In the genomic region with DNA sequence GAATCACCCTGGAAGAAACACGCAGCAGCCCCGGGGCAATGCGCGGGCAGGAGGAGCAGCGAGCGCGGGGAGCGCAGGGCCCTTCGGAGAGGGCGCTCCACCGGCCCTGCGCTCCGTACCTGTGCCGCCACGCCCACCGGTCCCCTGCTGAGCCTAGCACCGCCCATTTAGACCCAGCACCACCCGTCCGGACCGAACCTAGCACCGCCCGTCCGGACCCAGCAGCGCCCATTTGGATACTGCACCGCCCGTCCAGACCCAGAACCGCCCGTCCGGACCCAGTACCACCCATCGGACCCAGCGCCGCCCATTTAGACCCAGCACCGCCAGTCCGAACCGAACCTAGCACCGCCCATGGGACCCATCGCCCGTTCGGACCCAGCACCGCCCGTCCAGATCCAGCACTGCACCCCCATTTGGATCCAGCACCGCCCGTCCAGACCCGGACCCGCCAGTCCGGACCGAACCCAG, we compare ENCODE assay signal across 8 cellular contexts. TPM values are rescaled to one million over a fixed set of nuclear protein-coding genes. Genes with fewer than 3 reads are reported as not detected.
A peak's percentile ranks its signal among the peaks of the same experiment; 100 is the strongest.
DNase-seq lines count a peak whose midpoint lies in the region; ATAC-seq and TF ChIP-seq lines count a peak whose summit lies in the region.

No MANE protein-coding gene starts in this region.

- H3K27me3 ChIP-seq in MG63: no peaks in the 10 kb centered on the region; the same call in 1 of the 2 replicates
- peaks cover 96% of the 10 kb centered on the region for H3K27me3 ChIP-seq in neutrophil

- ATAC-seq in activated T-helper 17 cell treated with anti-CD3 and anti-CD28 coated beads, Interleukin-2, amount 50 U/mL, for 72 hours (replicated peaks): peak; percentile 42
- ATAC-seq in HG02885 (IDR thresholded peaks at IDR 0.05; ENCODE audit: poor library complexity, unreplicated experiment): no peak

- H3K4me3 ChIP-seq in MG63 (peak overlapping the region; percentile 81), neutrophil (ENCODE audit: low read depth in 1 of 2, low read length in 1 of 2) (peak overlapping the region; percentile 56 to 58)

- H3K27ac Mint-ChIP-seq in activated T-helper 17 cell treated with anti-CD3 and anti-CD28 coated beads, Interleukin-2, amount 50 U/mL, for 72 hours: peak overlapping the region; percentile 67

- peaks cover 17 to 19% of the 10 kb centered on the region in 2 experiments for H3K4me1 ChIP-seq in neutrophil (ENCODE audit: control insufficient read depth in 1 of 2, insufficient read depth in 1 of 2, low read depth in 1 of 2, low read length in 1 of 2)

- no peaks in the 10 kb centered on the region; the same call in 1 of the 2 replicates for H3K36me3 ChIP-seq in MG63
- no peaks in the 10 kb centered on the region for H3K36me3 ChIP-seq in neutrophil

- H3K27ac ChIP-seq in neutrophil: no peak overlapping the region

- DNase-seq in NCI-H2029 (lab: John Stamatoyannopoulos, UW) (peak; percentile 58), NCI-H2029 treated with DMSO at 0.1 percent for 48 hours (lab: John Stamatoyannopoulos, UW) (no peak), MG63 (peak; percentile 15), germinal center (ENCODE audit: low spot score) (peak; percentile 48), activated gamma-delta T cell (lab: John Stamatoyannopoulos, UW) (no peak)

- peaks cover 16% of the 10 kb centered on the region for H3K27me3 Mint-ChIP-seq in activated T-helper 17 cell treated with anti-CD3 and anti-CD28 coated beads, Interleukin-2, amount 50 U/mL, for 72 hours

- peaks cover 25% of the 10 kb centered on the region for H3K36me3 Mint-ChIP-seq in activated T-helper 17 cell treated with anti-CD3 and anti-CD28 coated beads, Interleukin-2, amount 50 U/mL, for 72 hours (ENCODE audit: low read depth)

- no peak for TF ChIP-seq CTCF in neutrophil (IDR thresholded peaks at IDR 0.05)

- H3K9me3 ChIP-seq in MG63 (no peaks in the 10 kb centered on the region), neutrophil (no peaks in the 10 kb centered on the region)

- H3K4me1 Mint-ChIP-seq in activated T-helper 17 cell treated with anti-CD3 and anti-CD28 coated beads, Interleukin-2, amount 50 U/mL, for 72 hours: peaks cover 18% of the 10 kb centered on the region

- no peaks in the 10 kb centered on the region for H3K9me3 Mint-ChIP-seq in activated T-helper 17 cell treated with anti-CD3 and anti-CD28 coated beads, Interleukin-2, amount 50 U/mL, for 72 hours

- H3K4me3 Mint-ChIP-seq in activated T-helper 17 cell treated with anti-CD3 and anti-CD28 coated beads, Interleukin-2, amount 50 U/mL, for 72 hours: peak overlapping the region; percentile 83

RNA-seq across cellular contexts. Expression of a gene that starts 0.9 kb away (rescaled TPM):
- 19.9 and 39.0 TPM in 2 replicates for total RNA-seq in MG63 (2014; rRNA removed; shearing (Covaris generic); ENCODE audit: low replicate concordance)
- total RNA-seq in activated T-helper 17 cell treated with anti-CD3 and anti-CD28 coated beads, Interleukin-2, amount 50 U/mL, for 72 hours: 100 to 1,000 TPM in 1 of 2 donors, 10 to 100 TPM in 1; 56.3 to 107 TPM

Comparison
In these comparisons a context has a peak if more than half of its experiments do, and no peak if none do; other contexts are left out.
1. DNase-seq: peak in NCI-H2029 (single experiment), MG63 (single experiment) and germinal center (single experiment); none in NCI-H2029 treated with DMSO at 0.1 percent for 48 hours (single experiment) and activated gamma-delta T cell (single experiment).